ENCODE assay signal across 25 cellular contexts in genomic region chr7:76285604-76286374, GRCh38. TPM values are rescaled to one million over a fixed set of nuclear protein-coding genes. Genes with fewer than 3 reads are reported as not detected.
DNase-seq lines count a peak whose midpoint lies in the region; ATAC-seq, FAIRE-seq and TF ChIP-seq lines count a peak whose summit lies in the region.
"Had no signal": no experiment of that assay in that cellular context is flagged by ENCODE, and none has a peak within 500 bp of the region (broad histone marks: within the 10 kb centered on the region; RNA-seq: fewer than 3 reads in every experiment).

No MANE protein-coding gene starts in this region.

- H3K36me3 ChIP-seq in BLaER1 treated with 17β-estradiol and CSF1 and Interleukin-3, amounts not matched to agents 10 nM and 100 nM = no peaks in the 10 kb centered on the region
- H3K36me3 ChIP-seq in HepG2 (replicated peaks in 1 of 2; ENCODE audit: control insufficient read depth in 1 of 2, insufficient read depth in 2 of 2, low read length in 2 of 2) = no peaks in the 10 kb centered on the region

- H2AFZ ChIP-seq in HepG2 (ENCODE audit: low read length) = no peak overlapping the region
- H2AFZ ChIP-seq: GM23338, PC-9 had no signal

- in situ Hi-C loops in HepG2 (cut with HindIII; ENCODE audit: extremely low pct_ligation_motif_present, low pct_unique_long_range_greater_than_20kb) = no loop called here

- 38% methylated on average over 14 of the region's 29 CpGs for WGBS in HepG2 (ENCODE audit: low lambda C conversion rate)

- no peaks in the 10 kb centered on the region for H3K79me2 ChIP-seq in HepG2 (ENCODE audit: insufficient read depth, low read length)

- H3K4me2 ChIP-seq in BLaER1 treated with 17β-estradiol and CSF1 and Interleukin-3, amounts not matched to agents 10 nM and 100 nM = peak overlapping the region in 7 of 11 experiments; percentile 22 to 49 (median 39); a peak in 8 of 22 replicates
- H3K4me2 ChIP-seq in HepG2 (ENCODE audit: low read depth, low read length) = no peak overlapping the region
- H3K4me2 ChIP-seq: GM23338, PC-9 had no signal

- H3K9me3 Mint-ChIP-seq in type B pancreatic cell = no peaks in the 10 kb centered on the region

- H3K9ac ChIP-seq in BLaER1 treated with 17β-estradiol and CSF1 and Interleukin-3, amounts not matched to agents 10 nM and 100 nM = no peak overlapping the region
- no peak overlapping the region for H3K9ac ChIP-seq in HepG2 (ENCODE audit: insufficient read depth, low read depth, low read length)

- peaks cover 6% of the 10 kb centered on the region for H3K4me1 Mint-ChIP-seq in type B pancreatic cell (ENCODE audit: unreplicated experiment)

- no peak for TF ChIP-seq CTCF in RWPE1 (conservative IDR thresholded peaks at IDR 0.05; ENCODE audit: low read depth)
- no peak for TF ChIP-seq CTCF in HepG2 (CRISPR knock-in tag; IDR thresholded peaks at IDR 0.05)
- TF ChIP-seq CTCF in type B pancreatic cell (conservative IDR thresholded peaks at IDR 0.05) = no peak

- peak overlapping the region; percentile 39 for H3K4me3 Mint-ChIP-seq in type B pancreatic cell
- H3K4me3 Mint-ChIP-seq: CD4-positive, alpha-beta memory T cell; GM23338 had no signal

- H3K27ac ChIP-seq in BLaER1 treated with 17β-estradiol and CSF1 and Interleukin-3, amounts not matched to agents 10 nM and 100 nM = no peak overlapping the region
- H3K27ac ChIP-seq in RWPE1 (peak overlapping the region; percentile 0; the same call in 1 of the 2 replicates), HepG2 (ENCODE audit: extremely low read length, insufficient read depth, low read length) (no peak overlapping the region)
- H3K27ac ChIP-seq: HL-60, PC-9 had no signal

- H3K4me3 ChIP-seq in BLaER1 treated with 17β-estradiol and CSF1 and Interleukin-3, amounts not matched to agents 10 nM and 100 nM = no peak overlapping the region
- no peak overlapping the region for H3K4me3 ChIP-seq in HepG2 (replicated peaks in 1 of 3; ENCODE audit: insufficient read depth in 1 of 3, low read depth in 2 of 3, low read length in 3 of 3)
- H3K4me3 ChIP-seq: GM23338, PC-9 had no signal

- H3K4me1 ChIP-seq in BLaER1 treated with 17β-estradiol and CSF1 and Interleukin-3, amounts not matched to agents 10 nM and 100 nM = peaks cover 5 to 58% (median 45%) of the 10 kb centered on the region in 10 experiments
- peaks cover 40% of the 10 kb centered on the region for H3K4me1 ChIP-seq in HepG2 (ENCODE audit: insufficient read depth, low read length)

- no peak for FAIRE-seq in HepG2 (lab: Jason Lieb, UNC)
- no peak for FAIRE-seq in HTR-8/SVneo (lab: Jason Lieb, UNC)
- FAIRE-seq: G401.6 had no signal

- CTCF ChIA-PET in RWPE1 (lab: Yijun Ruan, JAX) = interaction anchor here (0.5 to 1.2 kb wide), 3 partner anchors 28 to 108 kb away, joined by 3 to 5 read pairs (median 4); no protein-coding TSS in a partner anchor
- CTCF ChIA-PET in HepG2 (lab: Yijun Ruan, JAX; ENCODE audit: low intra/inter-chr PET ratio, low total read pairs) = interaction anchor here (1.3 kb wide), 1 partner anchor 28 kb away, joined by 6 read pairs; no protein-coding TSS in a partner anchor

- ATAC-seq in HepG2 = 0 out of 3 replicates have a peak, but pooled peaks have one; percentile 6
- no peak for ATAC-seq in HG03139 (IDR thresholded peaks at IDR 0.05; ENCODE audit: unreplicated experiment)
- ATAC-seq: GM23338 had no signal

- POLR2A ChIA-PET in RWPE1 (lab: Yijun Ruan, JAX; ENCODE audit: low non-redundant PET) (interaction anchor here (0.6 kb wide), 1 partner anchor 8 kb away, joined by 4 read pairs; no protein-coding TSS in a partner anchor), HepG2 (lab: Yijun Ruan, JAX) (no interaction called here)

- no peak for TF ChIP-seq POLR2A in HepG2 (IDR thresholded peaks at IDR 0.05; ENCODE audit: insufficient read depth in 1 of 2, low read depth in 2 of 2, low read length in 2 of 2)

- peaks cover 0 to 6% (median 0%) of the 10 kb centered on the region in 11 experiments; a peak in 4 of 22 replicates for H4K20me1 ChIP-seq in BLaER1 treated with 17β-estradiol and CSF1 and Interleukin-3, amounts not matched to agents 10 nM and 100 nM
- no peaks in the 10 kb centered on the region for H4K20me1 ChIP-seq in HepG2 (ENCODE audit: insufficient read depth, low read length)

- H3K27me3 Mint-ChIP-seq in type B pancreatic cell = peaks cover 43% of the 10 kb centered on the region

- no peak for DNase-seq in RWPE1 (ENCODE audit: low spot score)
- no peak for DNase-seq in HepG2 (ENCODE audit: low spot score)
- DNase-seq in type B pancreatic cell (ENCODE audit: extremely low spot score, unreplicated experiment) = no peak
- no peak for DNase-seq in HTR-8/SVneo (ENCODE audit: insufficient read length, low spot score)
- no peak for DNase-seq in NCI-H2107 (lab: John Stamatoyannopoulos, UW)
- DNase-seq: C1 segment of cervical spinal cord; CD4-positive, alpha-beta memory T cell; COR-L47; HCEC 1CT; Kasumi-1; MV-4-11; NCI-H1105; NCI-H1436 treated with DMSO at 0.1 percent for 48 hours; NCI-H1930; NCI-H446; NCI-H524 treated with DMSO at 0.1 percent for 48 hours; NCI-H82; PC-9; RPMI8226; SHP77 had no signal

- TF ChIP-seq RAD21 in HepG2 (CRISPR knock-in tag; IDR thresholded peaks at IDR 0.05) = no peak

- intact Hi-C loops in HepG2 (cut with micrococcal nuclease; ENCODE audit: unreplicated experiment) = no loop called here

- H3K27me3 ChIP-seq in BLaER1 treated with 17β-estradiol and CSF1 and Interleukin-3, amounts not matched to agents 10 nM and 100 nM = peaks cover 42 to 51% (median 49%) of the 10 kb centered on the region in 11 experiments
- peaks cover 8 to 50% of the 10 kb centered on the region in 2 experiments for H3K27me3 ChIP-seq in HepG2 (ENCODE audit: control insufficient read depth in 1 of 2, insufficient read depth in 2 of 2, low read length in 2 of 2)

- BruUV-seq in HepG2 (replicated peaks; lab: Mats Ljungman, UMichigan) = no TSS peak

- no peaks in the 10 kb centered on the region for H3K36me3 Mint-ChIP-seq in type B pancreatic cell
- H3K36me3 Mint-ChIP-seq: CD4-positive, alpha-beta memory T cell had no signal

- H3K27ac Mint-ChIP-seq in type B pancreatic cell = no peak overlapping the region
- H3K27ac Mint-ChIP-seq: CD4-positive, alpha-beta memory T cell; GM23338 had no signal

- no peaks in the 10 kb centered on the region for H3K9me3 ChIP-seq in BLaER1 treated with 17β-estradiol and CSF1 and Interleukin-3, amounts not matched to agents 10 nM and 100 nM (replicated peaks in 1 of 11)
- H3K9me3 ChIP-seq in HepG2 (ENCODE audit: low read length) = no peaks in the 10 kb centered on the region

- no peak for TF ChIP-seq EP300 in HepG2 (IDR thresholded peaks at IDR 0.05; ENCODE audit: low read depth in 2 of 2, low read length in 2 of 2)
- no peak for TF ChIP-seq EP300 in HepG2 (CRISPR knock-in tag; IDR thresholded peaks at IDR 0.05; ENCODE audit: borderline replicate concordance)

TF ChIP-seq in HepG2, 621 proteins besides CTCF, POLR2A, EP300 and RAD21 (continues in another document):
- TF ChIP-seq MAZ (IDR thresholded peaks at IDR 0.05; ENCODE audit: borderline replicate concordance, low read depth, low read length) (no peak), MAZ (CRISPR knock-in tag; IDR thresholded peaks at IDR 0.05; ENCODE audit: low read depth) (no peak), RBM39 (IDR thresholded peaks at IDR 0.05; ENCODE audit: low read depth, low read length, poor library complexity, severe bottlenecking) (no peak), HINFP (CRISPR knock-in tag; IDR thresholded peaks at IDR 0.05; ENCODE audit: low read depth) (no peak), TCF7L2 (IDR thresholded peaks at IDR 0.05; ENCODE audit: low read depth, low read length) (no peak), ZNF619 (CRISPR knock-in tag; IDR thresholded peaks at IDR 0.05) (no peak)

RNA-seq across cellular contexts. Expression of gene HSPB1, which starts 16.7 kb away (rescaled TPM):
- total RNA-seq in HepG2 (2016; rRNA removed; fragmentation: Illumina TruSeq; extraction: Trizol) = 21.0 and 22.7 TPM in 2 replicates
- total RNA-seq in HepG2 (2016; cell fraction: cytosol; rRNA removed; fragmentation: Illumina TruSeq; extraction: Trizol; ENCODE audit: low read depth) = 28.6 and 37.9 TPM in 2 replicates
- total RNA-seq in HepG2 (2016; cell fraction: insoluble cytoplasmic fraction; rRNA removed; fragmentation: Illumina TruSeq; extraction: Trizol) = 19.5 and 23.3 TPM in 2 replicates
- 23.9 and 34.4 TPM in 2 replicates for total RNA-seq in HepG2 (2016; cell fraction: membrane; rRNA removed; fragmentation: Illumina TruSeq; extraction: Trizol)
- total RNA-seq in HepG2 (2016; cell fraction: nucleus; rRNA removed; fragmentation: Illumina TruSeq; extraction: Trizol) = 7.9 and 12.0 TPM in 2 replicates
- polyA plus RNA-seq in HepG2 (2011; rRNA removed) = 38.6 and 58.7 TPM in 2 replicates
- 27.4 and 50.9 TPM in 2 replicates for polyA plus RNA-seq in HepG2 (2011; cell fraction: cytosol; rRNA removed)
- 34.0 and 48.4 TPM in 2 replicates for polyA plus RNA-seq in HepG2 (2011; cell fraction: nucleus; rRNA removed)
- 35.1 and 96.6 TPM in 2 replicates for polyA plus RNA-seq in HepG2 (2012)
- polyA plus RNA-seq in HepG2 (2016; cell fraction: cytosol; fragmentation: Illumina TruSeq; extraction: Trizol; ENCODE audit: low read depth) = 146 and 151 TPM in 2 replicates
- 58.6 and 80.2 TPM in 2 replicates for polyA plus RNA-seq in HepG2 (2016; cell fraction: insoluble cytoplasmic fraction; fragmentation: Illumina TruSeq; extraction: Trizol; ENCODE audit: low read depth)
- polyA plus RNA-seq in HepG2 (2016; cell fraction: membrane; fragmentation: Illumina TruSeq; extraction: Trizol; ENCODE audit: low read depth) = 115 and 119 TPM in 2 replicates
- 42.2 and 50.9 TPM in 2 replicates for polyA plus RNA-seq in HepG2 (2016; cell fraction: nucleus; fragmentation: Illumina TruSeq; extraction: Trizol; ENCODE audit: insufficient read depth, low read depth)
- polyA minus RNA-seq in HepG2 (2011; rRNA and poly(A)+ RNA removed; ENCODE audit: low replicate concordance) = 27.1 and 53.9 TPM in 2 replicates
- polyA minus RNA-seq in HepG2 (2011; cell fraction: cytosol; rRNA and poly(A)+ RNA removed) = 26.1 and 27.0 TPM in 2 replicates
- 5.0 and 5.2 TPM in 2 replicates for polyA minus RNA-seq in HepG2 (2011; cell fraction: nucleus; rRNA and poly(A)+ RNA removed)
- 228 and 315 TPM in 2 replicates for total RNA-seq in type B pancreatic cell (ENCODE audit: low replicate concordance)
